8 cellular contexts compared by ENCODE assay signal in genomic region chr19:29622191-29623070, GRCh38. TPM values are rescaled to one million over a fixed set of nuclear protein-coding genes. Genes with fewer than 3 reads are reported as not detected.
A peak's percentile ranks its signal among the peaks of the same experiment; 100 is the strongest.
DNase-seq lines count a peak whose midpoint lies in the region; ATAC-seq and TF ChIP-seq lines count a peak whose summit lies in the region.

No MANE protein-coding gene starts in this region.

- intact Hi-C loops in activated T-helper 1 cell treated with anti-CD3 and anti-CD28 coated beads, Interleukin-12 subunit alpha, Interleukin-12 subunit beta, Interleukin-2, Interleukin-4 antibody, amounts not matched to agents 30 ng/mL and 10 ng/mL and 1 ng/mL, durations not matched to agents 14 hours and 24 hours and 36 hours (cut with micrococcal nuclease) = no loop called here
- intact Hi-C loops in naive thymus-derived CD4-positive, alpha-beta T cell (cut with micrococcal nuclease) = loop anchor here in 1 of 2 donors (10.0 kb wide), 1 partner anchor 1592 kb away; no protein-coding TSS in a partner anchor

- H3K27ac ChIP-seq in naive thymus-derived CD4-positive, alpha-beta T cell (ENCODE audit: low read depth, low read length) = no peak overlapping the region
- no peak overlapping the region for H3K27ac ChIP-seq in effector memory CD4-positive, alpha-beta T cell (ENCODE audit: insufficient read depth, low read length, poor library complexity, severe bottlenecking)

- H3K4me1 ChIP-seq in naive thymus-derived CD4-positive, alpha-beta T cell (ENCODE audit: control insufficient read depth in 2 of 2, insufficient read depth in 2 of 2, low read length in 2 of 2) = peaks cover 28 to 58% of the 10 kb centered on the region in 2 donors
- H3K4me1 ChIP-seq in effector memory CD4-positive, alpha-beta T cell (ENCODE audit: control insufficient read depth, insufficient read depth, low read length, poor library complexity, severe bottlenecking) = peaks cover 35% of the 10 kb centered on the region

- DNase-seq in GM03348 (ENCODE audit: low spot score) (peak; percentile 56), HEK293T (ENCODE audit: extremely low spot score) (no peak)
- no peak for DNase-seq in activated T-helper 1 cell treated with anti-CD3 and anti-CD28 coated beads, Interleukin-12 subunit alpha, Interleukin-12 subunit beta, Interleukin-2, Interleukin-4 antibody, amounts not matched to agents 30 ng/mL and 10 ng/mL and 1 ng/mL, durations not matched to agents 14 hours and 24 hours and 36 hours (ENCODE audit: low spot score)
- DNase-seq in naive thymus-derived CD4-positive, alpha-beta T cell = peak in 6 of 9 donors; percentile 4 to 32 (median 25)
- no peak for DNase-seq in effector memory CD4-positive, alpha-beta T cell

- H3K4me3 Mint-ChIP-seq in activated T-helper 1 cell treated with anti-CD3 and anti-CD28 coated beads, Interleukin-12 subunit alpha, Interleukin-12 subunit beta, Interleukin-2, Interleukin-4 antibody, amounts not matched to agents 30 ng/mL and 10 ng/mL and 1 ng/mL, durations not matched to agents 14 hours and 24 hours and 36 hours = peak overlapping the region; percentile 38
- H3K4me3 Mint-ChIP-seq in naive thymus-derived CD4-positive, alpha-beta T cell = peak overlapping the region; percentile 1 to 85 (median 68)

- H3K4me3 ChIP-seq in naive thymus-derived CD4-positive, alpha-beta T cell (ENCODE audit: low read length) = peak overlapping the region; percentile 21
- no peak overlapping the region for H3K4me3 ChIP-seq in effector memory CD4-positive, alpha-beta T cell (ENCODE audit: insufficient read depth, low read depth, low read length, poor library complexity, severe bottlenecking)

- no peaks in the 10 kb centered on the region for H3K36me3 Mint-ChIP-seq in activated T-helper 1 cell treated with anti-CD3 and anti-CD28 coated beads, Interleukin-12 subunit alpha, Interleukin-12 subunit beta, Interleukin-2, Interleukin-4 antibody, amounts not matched to agents 30 ng/mL and 10 ng/mL and 1 ng/mL, durations not matched to agents 14 hours and 24 hours and 36 hours (ENCODE audit: low read depth)
- no peaks in the 10 kb centered on the region for H3K36me3 Mint-ChIP-seq in naive thymus-derived CD4-positive, alpha-beta T cell

- CTCF ChIA-PET in naive thymus-derived CD4-positive, alpha-beta T cell (lab: Charles Lee) = interaction anchor here (0.6 to 4.7 kb wide), 4 partner anchors 12 to 266 kb away, joined by 3 to 26 read pairs (median 13); no protein-coding TSS in a partner anchor
- CTCF ChIA-PET in HEK293T (lab: Yijun Ruan, JAX) = interaction anchor here (0.6 kb wide), 3 partner anchors 21 to 819 kb away, joined by 3 read pairs; no protein-coding TSS in a partner anchor

- no peaks in the 10 kb centered on the region for H3K27me3 ChIP-seq in naive thymus-derived CD4-positive, alpha-beta T cell (ENCODE audit: control insufficient read depth in 2 of 2, insufficient read depth in 2 of 2, low read length in 2 of 2)
- H3K27me3 ChIP-seq in effector memory CD4-positive, alpha-beta T cell (replicated peaks; ENCODE audit: control insufficient read depth, insufficient read depth, low read length, poor library complexity, severe bottlenecking) = no peaks in the 10 kb centered on the region

- peak; percentile 63 for ATAC-seq in HG03432 (IDR thresholded peaks at IDR 0.05; ENCODE audit: unreplicated experiment)
- ATAC-seq in naive thymus-derived CD4-positive, alpha-beta T cell = peak; percentile 70
- ATAC-seq in GM19328 (IDR thresholded peaks at IDR 0.05; ENCODE audit: unreplicated experiment) = no peak
- no peak for ATAC-seq in GM21825 (IDR thresholded peaks at IDR 0.05; ENCODE audit: unreplicated experiment)

- peak overlapping the region; percentile 31 for H3K27ac Mint-ChIP-seq in activated T-helper 1 cell treated with anti-CD3 and anti-CD28 coated beads, Interleukin-12 subunit alpha, Interleukin-12 subunit beta, Interleukin-2, Interleukin-4 antibody, amounts not matched to agents 30 ng/mL and 10 ng/mL and 1 ng/mL, durations not matched to agents 14 hours and 24 hours and 36 hours
- peak overlapping the region; percentile 13 to 87 (median 76) for H3K27ac Mint-ChIP-seq in naive thymus-derived CD4-positive, alpha-beta T cell

- H3K4me1 Mint-ChIP-seq in activated T-helper 1 cell treated with anti-CD3 and anti-CD28 coated beads, Interleukin-12 subunit alpha, Interleukin-12 subunit beta, Interleukin-2, Interleukin-4 antibody, amounts not matched to agents 30 ng/mL and 10 ng/mL and 1 ng/mL, durations not matched to agents 14 hours and 24 hours and 36 hours (ENCODE audit: low read depth) = peaks cover 43% of the 10 kb centered on the region
- H3K4me1 Mint-ChIP-seq in naive thymus-derived CD4-positive, alpha-beta T cell = peaks cover 37 to 53% (median 45%) of the 10 kb centered on the region in 7 donors

- H3K9me3 Mint-ChIP-seq in activated T-helper 1 cell treated with anti-CD3 and anti-CD28 coated beads, Interleukin-12 subunit alpha, Interleukin-12 subunit beta, Interleukin-2, Interleukin-4 antibody, amounts not matched to agents 30 ng/mL and 10 ng/mL and 1 ng/mL, durations not matched to agents 14 hours and 24 hours and 36 hours = no peaks in the 10 kb centered on the region
- H3K9me3 Mint-ChIP-seq in naive thymus-derived CD4-positive, alpha-beta T cell = no peaks in the 10 kb centered on the region

- POLR2A ChIA-PET in naive thymus-derived CD4-positive, alpha-beta T cell (lab: Charles Lee) = interaction anchor here (1.0 to 4.9 kb wide), 6 partner anchors 11 to 51 kb away, joined by 3 to 27 read pairs (median 6); partner anchors contain the start of genes PLEKHF1 and POP4
- POLR2A ChIA-PET in HEK293T (lab: Yijun Ruan, JAX) = interaction anchor here (1.4 to 3.8 kb wide), 3 partner anchors 12 to 16 kb away, joined by 3 to 16 read pairs (median 16); partner anchors contain the start of gene POP4

- H3K36me3 ChIP-seq in naive thymus-derived CD4-positive, alpha-beta T cell (ENCODE audit: control insufficient read depth in 2 of 3, insufficient read depth in 3 of 3, low read length in 3 of 3) = no peaks in the 10 kb centered on the region
- H3K36me3 ChIP-seq in effector memory CD4-positive, alpha-beta T cell (ENCODE audit: control insufficient read depth, insufficient read depth, low read length) = no peaks in the 10 kb centered on the region

- H3K27me3 Mint-ChIP-seq in activated T-helper 1 cell treated with anti-CD3 and anti-CD28 coated beads, Interleukin-12 subunit alpha, Interleukin-12 subunit beta, Interleukin-2, Interleukin-4 antibody, amounts not matched to agents 30 ng/mL and 10 ng/mL and 1 ng/mL, durations not matched to agents 14 hours and 24 hours and 36 hours (ENCODE audit: insufficient read depth) = peaks cover 2% of the 10 kb centered on the region
- H3K27me3 Mint-ChIP-seq in naive thymus-derived CD4-positive, alpha-beta T cell = peaks cover 0 to 3% (median 0%) of the 10 kb centered on the region in 5 donors

- H3K9me3 ChIP-seq in naive thymus-derived CD4-positive, alpha-beta T cell (ENCODE audit: control insufficient read depth in 2 of 3, low read length in 3 of 3) = no peaks in the 10 kb centered on the region
- H3K9me3 ChIP-seq in effector memory CD4-positive, alpha-beta T cell (ENCODE audit: control insufficient read depth, low read length) = no peaks in the 10 kb centered on the region

TF ChIP-seq in HEK293T, 16 proteins besides CTCF, POLR2A, EP300 and RAD21:
- TF ChIP-seq ELF4 (IDR thresholded peaks at IDR 0.05) (no peak), HDGF (IDR thresholded peaks at IDR 0.05; ENCODE audit: borderline replicate concordance) (no peak), FOXA1 (IDR thresholded peaks at IDR 0.05) (no peak), LEF1 (IDR thresholded peaks at IDR 0.05; ENCODE audit: borderline replicate concordance) (no peak), BHLHE40 (IDR thresholded peaks at IDR 0.05; ENCODE audit: borderline replicate concordance) (no peak), SP1 (IDR thresholded peaks at IDR 0.05) (no peak), TARDBP (IDR thresholded peaks at IDR 0.05) (no peak), L3MBTL2 (conservative IDR thresholded peaks at IDR 0.05) (no peak), ZNF384 (IDR thresholded peaks at IDR 0.05) (no peak), FOXM1 (IDR thresholded peaks at IDR 0.05; ENCODE audit: borderline replicate concordance) (no peak), CTBP1 (IDR thresholded peaks at IDR 0.05; ENCODE audit: borderline replicate concordance) (no peak), FOXK2 (IDR thresholded peaks at IDR 0.05) (no peak), PKNOX1 (IDR thresholded peaks at IDR 0.05) (no peak), SUZ12 (IDR thresholded peaks at IDR 0.05) (no peak), NFRKB (IDR thresholded peaks at IDR 0.05) (no peak), ARNT (IDR thresholded peaks at IDR 0.05) (no peak)

RNA-seq across cellular contexts. Expression of gene POP4, which starts 16.3 kb away (rescaled TPM):
- total RNA-seq in activated T-helper 1 cell treated with anti-CD3 and anti-CD28 coated beads, Interleukin-12 subunit alpha, Interleukin-12 subunit beta, Interleukin-2, Interleukin-4 antibody, amounts not matched to agents 30 ng/mL and 10 ng/mL and 1 ng/mL, durations not matched to agents 14 hours and 24 hours and 36 hours = 115 and 119 TPM in 2 replicates
- total RNA-seq in naive thymus-derived CD4-positive, alpha-beta T cell = 10 to 100 TPM; 45.3 to 99.1 (median 53.4) TPM
- polyA plus RNA-seq in naive thymus-derived CD4-positive, alpha-beta T cell = 100 to 1,000 TPM; 137 to 156 TPM

RNA-seq across cellular contexts. Expression of gene PLEKHF1, which starts 42.8 kb away (rescaled TPM):
- total RNA-seq in activated T-helper 1 cell treated with anti-CD3 and anti-CD28 coated beads, Interleukin-12 subunit alpha, Interleukin-12 subunit beta, Interleukin-2, Interleukin-4 antibody, amounts not matched to agents 30 ng/mL and 10 ng/mL and 1 ng/mL, durations not matched to agents 14 hours and 24 hours and 36 hours = 30.9 and 35.0 TPM in 2 replicates
- 10 to 100 TPM; 11.1 to 47.2 (median 17.5) TPM for total RNA-seq in naive thymus-derived CD4-positive, alpha-beta T cell
- 10 to 100 TPM; 11.5 to 37.6 TPM for polyA plus RNA-seq in naive thymus-derived CD4-positive, alpha-beta T cell

Comparison
In these comparisons a context has a peak if more than half of its experiments do, and no peak if none do; other contexts are left out.
1. DNase-seq: peak in GM03348 (single experiment) and naive thymus-derived CD4-positive, alpha-beta T cell (6 of 9); none in activated T-helper 1 cell treated with anti-CD3 and anti-CD28 coated beads, Interleukin-12 subunit alpha, Interleukin-12 subunit beta, Interleukin-2, Interleukin-4 antibody, amounts not matched to agents 30 ng/mL and 10 ng/mL and 1 ng/mL, durations not matched to agents 14 hours and 24 hours and 36 hours (single experiment), effector memory CD4-positive, alpha-beta T cell (0 of 3) and HEK293T (single experiment).
2. ATAC-seq: peak in HG03432 (single experiment) and naive thymus-derived CD4-positive, alpha-beta T cell (single experiment); none in GM19328 (single experiment) and GM21825 (single experiment).